ENCODE assay signal across 9 cellular contexts in genomic region chr5:10366310-10367297, GRCh38. TPM values are rescaled to one million over a fixed set of nuclear protein-coding genes. Genes with fewer than 3 reads are reported as not detected.
A peak's percentile ranks its signal among the peaks of the same experiment; 100 is the strongest.
DNase-seq lines count a peak whose midpoint lies in the region; TF ChIP-seq lines count a peak whose summit lies in the region.
"Had no signal": no experiment of that assay in that cellular context is flagged by ENCODE, and none has a peak within 500 bp of the region (broad histone marks: within the 10 kb centered on the region; RNA-seq: fewer than 3 reads in every experiment).

No MANE protein-coding gene starts in this region.

- no peaks in the 10 kb centered on the region for H3K9me3 ChIP-seq in H9 (ENCODE audit: control insufficient read depth, low read depth, low read length)

- no peak overlapping the region for H3T11ph ChIP-seq in H9 (ENCODE audit: low read length)

- H3K27me3 Mint-ChIP-seq in H9 (ENCODE audit: low read depth) = no peaks in the 10 kb centered on the region

- H3K23ac ChIP-seq in H9 (ENCODE audit: insufficient read length, low read depth, low read length) = no peak overlapping the region

- no peak overlapping the region for H3K4me2 ChIP-seq in H9 (ENCODE audit: insufficient read depth, insufficient read length, low read length)

- no peak overlapping the region for H2AK5ac ChIP-seq in H9 (ENCODE audit: insufficient read length, low read length)

- H3K79me1 ChIP-seq in H9 (ENCODE audit: insufficient read depth, low read depth, low read length, poor library complexity, severe bottlenecking) = peaks cover 7% of the 10 kb centered on the region

- H3K4me1 ChIP-seq in H9 (ENCODE audit: insufficient read depth, low read length) = peaks cover 2% of the 10 kb centered on the region; the same call in 1 of the 2 replicates

- H3K27me3 ChIP-seq in H9 (ENCODE audit: insufficient read depth, low read length) = no peaks in the 10 kb centered on the region

- H3K27ac Mint-ChIP-seq in H9 = no peak overlapping the region; a peak in 1 of 7 replicates

- peak overlapping the region in 1 of 2 donors; percentile 3 for H3K27ac ChIP-seq in coronary artery
- no peak overlapping the region for H3K27ac ChIP-seq in H9 (ENCODE audit: insufficient read length, low read depth, low read length)

- H2BK20ac ChIP-seq in H9 (ENCODE audit: low read depth, low read length, poor library complexity, severe bottlenecking) = no peak overlapping the region

- H2BK15ac ChIP-seq in H9 (ENCODE audit: low read depth, low read length) = no peak overlapping the region

- no peak overlapping the region for H4K5ac ChIP-seq in H9 (ENCODE audit: insufficient read length, low read depth, low read length)

- H2BK120ac ChIP-seq in H9 (ENCODE audit: low read depth, low read length, poor library complexity, severe bottlenecking) = no peak overlapping the region

- no peaks in the 10 kb centered on the region for H3K9me3 Mint-ChIP-seq in H9

- no peak overlapping the region for H2BK5ac ChIP-seq in H9 (ENCODE audit: insufficient read length, low read length)

- no peak overlapping the region for H3K18ac ChIP-seq in H9 (ENCODE audit: insufficient read length, low read depth, low read length)

- no peak overlapping the region for H4K91ac ChIP-seq in H9 (ENCODE audit: insufficient read length, low read depth, low read length)

- H2BK12ac ChIP-seq in H9 (ENCODE audit: insufficient read length, low read depth, low read length) = no peak overlapping the region

- WGBS in H9 (ENCODE audit: extremely low coverage, insufficient read length, low lambda C conversion rate) = no CpG with 5 or more reads among the region's 11 CpGs

- H3K79me2 ChIP-seq in H9 (ENCODE audit: insufficient read depth, low read length) = peaks cover 28% of the 10 kb centered on the region; the same call in 1 of the 2 replicates

- H4K8ac ChIP-seq in H9 (replicated peaks; ENCODE audit: insufficient read length, low read depth, low read length) = no peak overlapping the region

- H3K56ac ChIP-seq in H9 (ENCODE audit: insufficient read length, low read depth, low read length) = no peak overlapping the region

- DNase-seq in Caki2 (ENCODE audit: low read depth) = peak; percentile 45
- peak; percentile 85 for DNase-seq in NCI-H226
- no peak for DNase-seq in coronary artery (ENCODE audit: low spot score)
- peak; percentile 58 for DNase-seq in myocyte (ENCODE audit: low read depth)
- no peak for DNase-seq in activated CD4-positive, alpha-beta T cell treated with anti-CD3 and anti-CD28 coated beads, Interleukin-2, amount 50 U/mL, for 4 hours
- no peak for DNase-seq in DMS153 treated with DMSO at 0.1 percent for 48 hours (lab: John Stamatoyannopoulos, UW; ENCODE audit: unreplicated experiment)
- no peak for DNase-seq in H9
- DNase-seq in NCI-H2029 (lab: John Stamatoyannopoulos, UW) = no peak
- DNase-seq: MM.1S had no signal

- H2AFZ ChIP-seq in H9 (ENCODE audit: low read length) = no peak overlapping the region

- no peaks in the 10 kb centered on the region for H3K23me2 ChIP-seq in H9 (ENCODE audit: insufficient read length, low read depth, low read length, poor library complexity, severe bottlenecking)

- no peak overlapping the region for H3K4ac ChIP-seq in H9 (ENCODE audit: low read depth, low read length)

- TF ChIP-seq CTCF in coronary artery (IDR thresholded peaks at IDR 0.05) (no peak), H9 (conservative IDR thresholded peaks at IDR 0.05) (no peak)

- H3K4me3 Mint-ChIP-seq in H9 = no peak overlapping the region

- H4K20me1 ChIP-seq in H9 (ENCODE audit: control insufficient read depth, insufficient read depth, insufficient read length) = no peaks in the 10 kb centered on the region

- H3K4me3 ChIP-seq in coronary artery = peak overlapping the region; percentile 4

- H3K36me3 Mint-ChIP-seq in H9 (ENCODE audit: insufficient read depth in 1 of 3, low read depth in 3 of 3) = peaks cover 0 to 4% (median 3%) of the 10 kb centered on the region in 3 experiments; a peak in 2 of 7 replicates

- in situ Hi-C loops in Caki2 (cut with HindIII; ENCODE audit: low pct_unique_long_range_greater_than_20kb, low sequenced_read_pairs) = no loop called here

- H3K4me1 Mint-ChIP-seq in H9 = peaks cover 18 to 22% of the 10 kb centered on the region in 2 experiments

- no peak overlapping the region for H3K9ac ChIP-seq in H9 (ENCODE audit: extremely low read depth, insufficient read length, low read length)

- no peak overlapping the region for H3K14ac ChIP-seq in H9 (ENCODE audit: insufficient read depth, low read length)

RNA-seq across cellular contexts. Expression of gene MARCHF6, which starts 13.1 kb away (rescaled TPM):
- total RNA-seq in Caki2 (2014; rRNA removed; shearing (Covaris generic); ENCODE audit: low replicate concordance) = 25.8 and 26.1 TPM in 2 replicates
- total RNA-seq in myocyte = 38.4 and 44.0 TPM in 2 replicates
- polyA plus RNA-seq in myocyte (2012) = 69.7 TPM
- 114 and 118 TPM in 2 replicates for total RNA-seq in H9 (2021)

RNA-seq across cellular contexts. Expression of gene CMBL, which starts 58.9 kb away (rescaled TPM):
- 141 and 219 TPM in 2 replicates for total RNA-seq in Caki2 (2014; rRNA removed; shearing (Covaris generic); ENCODE audit: low replicate concordance)
- total RNA-seq in myocyte (2.0 TPM in 2 replicates), H9 (2021) (12.2 and 12.6 TPM in 2 replicates)
- 12.7 TPM for polyA plus RNA-seq in myocyte (2012)

Comparison
In these comparisons a context has a peak if more than half of its experiments do, and no peak if none do; other contexts are left out.
1. DNase-seq: peak in Caki2 (single experiment), NCI-H226 (single experiment) and myocyte (single experiment); none in coronary artery (single experiment), activated CD4-positive, alpha-beta T cell treated with anti-CD3 and anti-CD28 coated beads, Interleukin-2, amount 50 U/mL, for 4 hours (0 of 2), DMS153 treated with DMSO at 0.1 percent for 48 hours (single experiment), H9 (single experiment) and NCI-H2029 (single experiment).
2. RNA of gene CMBL, which starts 58.9 kb away (total RNA-seq): 141 to 219 TPM in Caki2; 12.2 to 12.6 TPM in H9 and 2.0 TPM in myocyte; every median in the first group is over 10 times any median in the second.